10 cellular contexts compared by ENCODE assay signal in the genomic region with DNA sequence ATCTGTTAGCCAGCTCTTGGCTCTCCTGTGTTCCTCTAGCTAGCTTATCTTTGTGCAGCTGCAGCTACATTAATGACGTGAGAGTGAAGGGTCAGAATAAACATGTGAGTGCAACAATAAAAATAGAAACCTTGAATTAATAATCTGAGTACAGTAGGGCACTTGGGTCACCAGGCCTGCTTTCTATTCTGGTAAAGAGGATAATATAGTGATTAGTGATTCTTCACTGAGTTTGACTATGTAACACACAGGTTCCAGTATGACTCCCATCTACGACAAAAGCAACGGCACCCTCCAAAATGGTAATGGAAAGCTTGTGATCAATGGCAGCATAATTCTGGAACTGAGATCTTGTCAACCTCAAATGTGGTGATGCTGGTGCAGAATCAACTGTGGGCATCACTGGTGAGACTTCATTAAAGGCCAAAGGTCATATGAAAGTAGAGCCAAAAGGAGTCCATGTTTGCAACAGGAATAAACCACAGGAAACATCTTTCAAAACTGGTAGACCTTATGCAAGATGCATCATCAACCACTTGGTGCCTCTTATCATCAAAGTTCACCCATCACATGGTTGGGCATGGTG.
DNase-seq lines count a peak whose midpoint lies in the region; ATAC-seq and TF ChIP-seq lines count a peak whose summit lies in the region.
"Had no signal": no experiment of that assay in that cellular context is flagged by ENCODE, and none has a peak within 500 bp of the region (broad histone marks: within the 10 kb centered on the region; RNA-seq: fewer than 3 reads in every experiment).

No MANE protein-coding gene starts in this region.

- H3K36me3 Mint-ChIP-seq in T-helper 17 cell (ENCODE audit: low read depth): peaks cover 16% of the 10 kb centered on the region

- peaks cover 5% of the 10 kb centered on the region for H3K36me3 ChIP-seq in GM06990 (ENCODE audit: control insufficient read depth, insufficient read depth, low read length)

- no peak overlapping the region for H3K4me3 ChIP-seq in GM06990 (replicated peaks; ENCODE audit: low read depth, low read length)
- no peak overlapping the region for H3K4me3 ChIP-seq in fibroblast of mammary gland (ENCODE audit: control insufficient read depth, low read depth, low read length)

- no peak overlapping the region for H3K4me3 Mint-ChIP-seq in T-helper 17 cell

- H3K27ac Mint-ChIP-seq in T-helper 17 cell: no peak overlapping the region

- peak; percentile 51 for DNase-seq in GM06990 (ENCODE audit: extremely low read depth, insufficient read length)
- DNase-seq in M059J (ENCODE audit: low read depth): peak; percentile 36
- peak; percentile 46 for DNase-seq in fibroblast of mammary gland (ENCODE audit: low read depth)
- no peak for DNase-seq in NCI-H187 (lab: John Stamatoyannopoulos, UW)
- no peak for DNase-seq in NCI-H446 (lab: John Stamatoyannopoulos, UW)
- no peak for DNase-seq in T-helper 17 cell
- DNase-seq: activated naive CD4-positive, alpha-beta T cell; NCI-H2107 had no signal

- peaks cover 37% of the 10 kb centered on the region for H3K4me1 Mint-ChIP-seq in T-helper 17 cell

- H3K9me3 ChIP-seq in T-helper 17 cell (ENCODE audit: control insufficient read depth, low read length, poor library complexity, severe bottlenecking): no peaks in the 10 kb centered on the region

- no peak for TF ChIP-seq CTCF in GM06990 (IDR thresholded peaks at IDR 0.05; ENCODE audit: insufficient read depth, low read length, poor library complexity, severe bottlenecking)
- TF ChIP-seq CTCF in fibroblast of mammary gland (conservative IDR thresholded peaks at IDR 0.05; ENCODE audit: control insufficient read depth, insufficient read depth, low read depth, low read length): no peak

- H3K27me3 ChIP-seq in GM06990 (replicated peaks; ENCODE audit: control insufficient read depth, insufficient read depth, low read length): no peaks in the 10 kb centered on the region

- ATAC-seq in GM19395 (IDR thresholded peaks at IDR 0.05; ENCODE audit: unreplicated experiment) (peak; percentile 28), HG03095 (IDR thresholded peaks at IDR 0.05; ENCODE audit: unreplicated experiment) (no peak), T-helper 17 cell (no peak)

- no peaks in the 10 kb centered on the region for H3K27me3 Mint-ChIP-seq in T-helper 17 cell

Comparison
In these comparisons a context has a peak if more than half of its experiments do, and no peak if none do; other contexts are left out.
1. DNase-seq: peak in GM06990 (single experiment), M059J (single experiment) and fibroblast of mammary gland (single experiment); none in NCI-H187 (0 of 2), NCI-H446 (0 of 2) and T-helper 17 cell (0 of 3).